In the genomic region with DNA sequence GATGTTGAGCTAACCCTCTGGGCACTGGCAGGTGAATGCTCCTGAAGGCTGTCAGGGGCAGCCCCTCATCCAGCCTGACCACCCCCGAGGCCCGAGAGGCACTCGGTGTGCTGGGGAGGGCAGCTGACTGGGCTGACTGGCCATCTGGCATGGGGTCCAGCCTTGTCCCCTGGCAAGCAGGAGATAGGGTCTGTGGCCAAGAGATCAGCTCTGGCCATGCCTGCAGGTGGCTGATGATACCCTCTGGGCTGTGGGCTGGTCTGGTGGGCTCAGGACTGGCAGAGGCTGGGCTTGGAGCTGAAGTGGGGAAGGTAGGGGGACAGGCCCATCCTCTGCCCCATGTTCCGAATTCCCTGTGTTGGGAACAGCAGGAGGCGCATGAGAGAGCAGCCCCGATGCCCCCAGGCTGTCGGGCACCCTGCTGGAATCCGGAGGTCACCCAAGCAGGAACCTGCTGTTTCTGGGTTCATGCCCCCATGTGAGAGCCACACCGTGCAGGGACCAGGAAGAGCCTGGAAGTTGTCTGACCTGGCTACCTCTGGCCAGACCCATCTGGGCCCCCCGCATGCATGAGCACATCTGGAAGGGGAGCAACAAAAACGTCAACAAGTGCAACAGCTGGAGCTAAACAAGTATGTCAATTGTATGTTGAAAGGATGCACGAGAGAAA, we compare ENCODE assay signal across 3 cellular contexts.
TF ChIP-seq lines count a peak whose summit lies in the region.

No MANE protein-coding gene starts in this region.

TF ChIP-seq in HEK293, 187 proteins besides CTCF, POLR2A, EP300 and RAD21:
- no peak for TF ChIP-seq MZF1 (tag by site-specific recombination; IDR thresholded peaks at IDR 0.05; ENCODE audit: borderline replicate concordance)
- TF ChIP-seq ZIC2 (tag by site-specific recombination; IDR thresholded peaks at IDR 0.05): peak; percentile 28; the same call in 1 of the 2 replicates
TF ChIP-seq in HEK293: peak in this region for 1.

TF ChIP-seq in IMR-90, 13 proteins besides CTCF, POLR2A, EP300 and RAD21:
- TF ChIP-seq CEBPB (IDR thresholded peaks at IDR 0.05; ENCODE audit: low read depth, low read length) (no peak), SMC3 (IDR thresholded peaks at IDR 0.05; ENCODE audit: low read depth, low read length) (no peak), NFE2L2 (IDR thresholded peaks at IDR 0.05; ENCODE audit: low read depth, low read length) (no peak), MXI1 (IDR thresholded peaks at IDR 0.05; ENCODE audit: borderline replicate concordance, low read depth, low read length) (no peak), FOS (IDR thresholded peaks at IDR 0.05; ENCODE audit: low read depth, low read length) (no peak), MAZ (IDR thresholded peaks at IDR 0.05; ENCODE audit: borderline replicate concordance, low read depth, low read length) (no peak), BHLHE40 (IDR thresholded peaks at IDR 0.05; ENCODE audit: low read depth, low read length) (no peak), RFX5 (IDR thresholded peaks at IDR 0.05; ENCODE audit: low read depth, low read length) (no peak)
- TF ChIP-seq, protein P1, sequence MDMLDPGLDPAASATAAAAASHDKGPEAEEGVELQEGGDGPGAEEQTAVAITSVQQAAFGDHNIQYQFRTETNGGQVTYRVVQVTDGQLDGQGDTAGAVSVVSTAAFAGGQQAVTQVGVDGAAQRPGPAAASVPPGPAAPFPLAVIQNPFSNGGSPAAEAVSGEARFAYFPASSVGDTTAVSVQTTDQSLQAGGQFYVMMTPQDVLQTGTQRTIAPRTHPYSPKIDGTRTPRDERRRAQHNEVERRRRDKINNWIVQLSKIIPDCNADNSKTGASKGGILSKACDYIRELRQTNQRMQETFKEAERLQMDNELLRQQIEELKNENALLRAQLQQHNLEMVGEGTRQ (IDR thresholded peaks at IDR 0.05; ENCODE audit: low read depth, low read length): no peak
- TF ChIP-seq, protein P2, sequence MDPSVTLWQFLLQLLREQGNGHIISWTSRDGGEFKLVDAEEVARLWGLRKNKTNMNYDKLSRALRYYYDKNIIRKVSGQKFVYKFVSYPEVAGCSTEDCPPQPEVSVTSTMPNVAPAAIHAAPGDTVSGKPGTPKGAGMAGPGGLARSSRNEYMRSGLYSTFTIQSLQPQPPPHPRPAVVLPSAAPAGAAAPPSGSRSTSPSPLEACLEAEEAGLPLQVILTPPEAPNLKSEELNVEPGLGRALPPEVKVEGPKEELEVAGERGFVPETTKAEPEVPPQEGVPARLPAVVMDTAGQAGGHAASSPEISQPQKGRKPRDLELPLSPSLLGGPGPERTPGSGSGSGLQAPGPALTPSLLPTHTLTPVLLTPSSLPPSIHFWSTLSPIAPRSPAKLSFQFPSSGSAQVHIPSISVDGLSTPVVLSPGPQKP (IDR thresholded peaks at IDR 0.05; ENCODE audit: borderline replicate concordance, low read depth, low read length): no peak
TF ChIP-seq in IMR-90: peak in this region for 0.

TF ChIP-seq in SK-N-SH, 30 proteins besides CTCF, POLR2A, EP300 and RAD21:
- no peak for TF ChIP-seq MEF2A (IDR thresholded peaks at IDR 0.05; ENCODE audit: borderline replicate concordance, low read depth)
- no peak for TF ChIP-seq FOSL2 (IDR thresholded peaks at IDR 0.05; ENCODE audit: borderline replicate concordance, low read depth)
- TF ChIP-seq FOXM1 (IDR thresholded peaks at IDR 0.05; ENCODE audit: low read depth): no peak
- TF ChIP-seq JUND (IDR thresholded peaks at IDR 0.05): no peak
- no peak for TF ChIP-seq YY1 (IDR thresholded peaks at IDR 0.05; ENCODE audit: low read depth)
- TF ChIP-seq GABPA (IDR thresholded peaks at IDR 0.05; ENCODE audit: low read depth): no peak
TF ChIP-seq in SK-N-SH: peak in this region for 0.
